19 cellular contexts compared by ENCODE assay signal in genomic region chr2:236787885-236788284, GRCh38.
DNase-seq lines count a peak whose midpoint lies in the region; ATAC-seq and TF ChIP-seq lines count a peak whose summit lies in the region.
"Had no signal": no experiment of that assay in that cellular context is flagged by ENCODE, and none has a peak within 500 bp of the region (broad histone marks: within the 10 kb centered on the region; RNA-seq: fewer than 3 reads in every experiment).

No MANE protein-coding gene starts in this region.

- H3K79me2 ChIP-seq in OCI-LY7 (ENCODE audit: insufficient read depth, low read depth, low read length), result no peaks in the 10 kb centered on the region

- H3K9ac ChIP-seq in BLaER1 treated with 17β-estradiol and CSF1 and Interleukin-3, amounts not matched to agents 10 nM and 100 nM, result peak overlapping the region in 2 of 11 experiments; percentile 34 to 51; a peak in 2 of 22 replicates

- peaks cover 6% of the 10 kb centered on the region for H3K36me3 Mint-ChIP-seq in nephron (ENCODE audit: low read depth)
- H3K36me3 Mint-ChIP-seq: activated CD4-positive, alpha-beta memory T cell treated with anti-CD3 and anti-CD28 coated beads for 36 hours had no signal

- H3K27ac Mint-ChIP-seq in nephron, result peak overlapping the region; percentile 22 to 37 (median 36)
- H3K27ac Mint-ChIP-seq: activated CD4-positive, alpha-beta memory T cell treated with anti-CD3 and anti-CD28 coated beads for 36 hours; activated T-cell treated with anti-CD3 and anti-CD28 coated beads, Interleukin-2, amount 50 U/mL, for 24 hours had no signal

- no peak overlapping the region for H3K4me3 Mint-ChIP-seq in nephron
- H3K4me3 Mint-ChIP-seq: activated CD4-positive, alpha-beta memory T cell treated with anti-CD3 and anti-CD28 coated beads for 36 hours; activated T-cell treated with anti-CD3 and anti-CD28 coated beads, Interleukin-2, amount 50 U/mL, for 24 hours; neural crest cell had no signal

- peak overlapping the region; percentile 28 to 73 (median 62) for H3K4me2 ChIP-seq in BLaER1 treated with 17β-estradiol and CSF1 and Interleukin-3, amounts not matched to agents 10 nM and 100 nM
- H3K4me2 ChIP-seq in OCI-LY7 (ENCODE audit: low read length), result no peak overlapping the region

- peaks cover 0 to 41% (median 17%) of the 10 kb centered on the region in 11 experiments; a peak in 16 of 22 replicates for H3K9me3 ChIP-seq in BLaER1 treated with 17β-estradiol and CSF1 and Interleukin-3, amounts not matched to agents 10 nM and 100 nM (replicated peaks in 1 of 11)
- no peaks in the 10 kb centered on the region for H3K9me3 ChIP-seq in OCI-LY7 (ENCODE audit: low read length)
- H3K9me3 ChIP-seq: colonic mucosa, stomach had no signal

- peak; percentile 67 for DNase-seq in NB4 (ENCODE audit: low read depth)
- no peak for DNase-seq in coronary artery (ENCODE audit: low spot score)
- no peak for DNase-seq in activated CD4-positive, alpha-beta T cell treated with anti-CD3 and anti-CD28 coated beads for 4 hours
- DNase-seq in SW480 (ENCODE audit: low spot score), result no peak
- DNase-seq in OCI-LY7 (ENCODE audit: low spot score), result no peak
- DNase-seq: activated CD4-positive, alpha-beta memory T cell treated with anti-CD3 and anti-CD28 coated beads for 36 hours; activated naive CD4-positive, alpha-beta T cell treated with anti-CD3 and anti-CD28 coated beads, Interleukin-2, amount 50 U/mL, for 16 hours; activated T-cell treated with anti-CD3 and anti-CD28 coated beads, Interleukin-2, amount 50 U/mL, for 24 hours; colonic mucosa; COR-L47; MM.1S; stomach had no signal

- no peaks in the 10 kb centered on the region for H3K36me3 ChIP-seq in BLaER1 treated with 17β-estradiol and CSF1 and Interleukin-3, amounts not matched to agents 10 nM and 100 nM
- no peaks in the 10 kb centered on the region for H3K36me3 ChIP-seq in OCI-LY7 (ENCODE audit: insufficient read depth, low read length)
- H3K36me3 ChIP-seq: colonic mucosa, stomach had no signal

- no peak overlapping the region for H3K4me3 ChIP-seq in BLaER1 treated with 17β-estradiol and CSF1 and Interleukin-3, amounts not matched to agents 10 nM and 100 nM
- H3K4me3 ChIP-seq in NB4 (ENCODE audit: low read depth, low read length) (no peak overlapping the region), coronary artery (no peak overlapping the region), OCI-LY7 (ENCODE audit: low read depth, low read length, poor library complexity, severe bottlenecking) (no peak overlapping the region)
- H3K4me3 ChIP-seq: colonic mucosa, lung, stomach had no signal

- H3K4me1 Mint-ChIP-seq in nephron, result peaks cover 24% of the 10 kb centered on the region

- peaks cover 34% of the 10 kb centered on the region for H3K27me3 Mint-ChIP-seq in nephron (ENCODE audit: low read depth)

- H3K9me2 ChIP-seq in OCI-LY7 (ENCODE audit: insufficient read depth, low read length), result no peaks in the 10 kb centered on the region

- TF ChIP-seq POLR2A in NB4 (IDR thresholded peaks at IDR 0.05; ENCODE audit: extremely low read depth, insufficient read length), result no peak

- H2AFZ ChIP-seq in OCI-LY7 (ENCODE audit: low read length), result no peak overlapping the region

- TF ChIP-seq CTCF in NB4 (IDR thresholded peaks at IDR 0.05; ENCODE audit: low read depth, low read length) (no peak), coronary artery (IDR thresholded peaks at IDR 0.05) (no peak), nephron (IDR thresholded peaks at IDR 0.05; ENCODE audit: unreplicated experiment in 3 of 3) (no peak), OCI-LY7 (conservative IDR thresholded peaks at IDR 0.05; ENCODE audit: low read length) (no peak)

- H3K4me1 ChIP-seq in BLaER1 treated with 17β-estradiol and CSF1 and Interleukin-3, amounts not matched to agents 10 nM and 100 nM, result peaks cover 11 to 34% (median 22%) of the 10 kb centered on the region in 10 experiments
- no peaks in the 10 kb centered on the region for H3K4me1 ChIP-seq in OCI-LY7 (ENCODE audit: insufficient read depth, low read length, poor library complexity, severe bottlenecking)
- H3K4me1 ChIP-seq: colonic mucosa, stomach had no signal

- H3K27ac ChIP-seq in BLaER1 treated with 17β-estradiol and CSF1 and Interleukin-3, amounts not matched to agents 10 nM and 100 nM, result peak overlapping the region in 9 of 11 experiments; percentile 11 to 79 (median 60); a peak in 14 of 22 replicates
- peak overlapping the region; percentile 68 to 83 for H3K27ac ChIP-seq in coronary artery
- H3K27ac ChIP-seq in OCI-LY7 (ENCODE audit: low read depth, low read length, poor library complexity, severe bottlenecking), result no peak overlapping the region
- H3K27ac ChIP-seq: colonic mucosa, epithelial cell of prostate had no signal

- no peak for ATAC-seq in GM21786 (IDR thresholded peaks at IDR 0.05; ENCODE audit: unreplicated experiment)
- ATAC-seq: Panc1 had no signal

- BruUV-seq in OCI-LY7 (replicated peaks; lab: Mats Ljungman, UMichigan), result no TSS peak

- CTCF ChIA-PET in OCI-LY7 (lab: Charles Lee; ENCODE audit: unreplicated experiment), result no interaction called here

- intact Hi-C loops in OCI-LY7 (cut with micrococcal nuclease; ENCODE audit: unreplicated experiment), result no loop called here

- H4K20me1 ChIP-seq in BLaER1 treated with 17β-estradiol and CSF1 and Interleukin-3, amounts not matched to agents 10 nM and 100 nM, result no peaks in the 10 kb centered on the region
- no peaks in the 10 kb centered on the region for H4K20me1 ChIP-seq in OCI-LY7 (ENCODE audit: insufficient read depth, low read length)

- H3K27me3 ChIP-seq in BLaER1 treated with 17β-estradiol and CSF1 and Interleukin-3, amounts not matched to agents 10 nM and 100 nM, result no peaks in the 10 kb centered on the region
- H3K27me3 ChIP-seq: colonic mucosa had no signal

- H3K9me3 Mint-ChIP-seq in nephron, result peaks cover 21% of the 10 kb centered on the region
- H3K9me3 Mint-ChIP-seq: activated CD4-positive, alpha-beta memory T cell treated with anti-CD3 and anti-CD28 coated beads for 36 hours; activated T-cell treated with anti-CD3 and anti-CD28 coated beads, Interleukin-2, amount 50 U/mL, for 24 hours had no signal

- POLR2A ChIA-PET in OCI-LY7 (lab: Charles Lee), result no interaction called here
